ENCODE assay signal across 7 cellular contexts in genomic region chr1:42613803-42614131, GRCh38.
"Had no signal": no experiment of that assay in that cellular context is flagged by ENCODE, and none has a peak within 500 bp of the region (broad histone marks: within the 10 kb centered on the region; RNA-seq: fewer than 3 reads in every experiment).

No MANE protein-coding gene starts in this region.

- H3K27ac ChIP-seq: HL-60 had no signal

- H3K27me3 Mint-ChIP-seq: IgD-negative memory B cell had no signal

- FAIRE-seq: HepG2, HTR-8/SVneo had no signal

- ATAC-seq: HepG2 had no signal

- H3K4me3 Mint-ChIP-seq: IgD-negative memory B cell had no signal

- H3K4me1 Mint-ChIP-seq: IgD-negative memory B cell had no signal

- H3K27ac Mint-ChIP-seq: IgD-negative memory B cell had no signal

- DNase-seq: IMR-90, KBM-7, KG1 had no signal
